Comparison of ENCODE assay signal across 1 cellular context in genomic region chr2:218964041-218964771, GRCh38.
A peak's percentile ranks its signal among the peaks of the same experiment; 100 is the strongest.
TF ChIP-seq lines count a peak whose summit lies in the region.

No MANE protein-coding gene starts in this region.

TF ChIP-seq in K562, 482 proteins besides CTCF, POLR2A, EP300 and RAD21 (continued from another document):
- no peak for TF ChIP-seq ETS1 (conservative IDR thresholded peaks at IDR 0.05; ENCODE audit: control insufficient read depth, low read depth, low read length)
- no peak for TF ChIP-seq NBN (IDR thresholded peaks at IDR 0.05; ENCODE audit: low read depth)
- peak; percentile 13 for TF ChIP-seq PRDM10 (IDR thresholded peaks at IDR 0.05; ENCODE audit: partially characterized antibody)
- no peak for TF ChIP-seq KLF6 (CRISPR knock-in tag; IDR thresholded peaks at IDR 0.05; ENCODE audit: borderline replicate concordance)
- TF ChIP-seq FOSL1 (tag; conservative IDR thresholded peaks at IDR 0.05): peak; percentile 79
- no peak for TF ChIP-seq ATF2 (CRISPR knock-in tag; IDR thresholded peaks at IDR 0.05)
- no peak for TF ChIP-seq GATAD2A (IDR thresholded peaks at IDR 0.05)
- peak; percentile 98 for TF ChIP-seq NFE2L1 (tag; IDR thresholded peaks at IDR 0.05; ENCODE audit: borderline replicate concordance, low read depth)
- TF ChIP-seq PML (IDR thresholded peaks at IDR 0.05; ENCODE audit: low read length): no peak
- TF ChIP-seq ZNF561 (CRISPR knock-in tag; conservative IDR thresholded peaks at IDR 0.05): no peak
- TF ChIP-seq TFAM (CRISPR knock-in tag; conservative IDR thresholded peaks at IDR 0.05): no peak
- TF ChIP-seq EHMT2 (IDR thresholded peaks at IDR 0.05): peak; percentile 68
- TF ChIP-seq MGA (IDR thresholded peaks at IDR 0.05): no peak
- no peak for TF ChIP-seq PBX2 (CRISPR knock-in tag; IDR thresholded peaks at IDR 0.05; ENCODE audit: low read depth)
- peak; percentile 37; the same call in 1 of the 2 replicates for TF ChIP-seq PBX2 (tag; conservative IDR thresholded peaks at IDR 0.05; ENCODE audit: low read depth)
- no peak for TF ChIP-seq SAFB2 (IDR thresholded peaks at IDR 0.05; ENCODE audit: borderline replicate concordance, low read depth, low read length, severe bottlenecking)
- peak; percentile 94 for TF ChIP-seq ZNF316 (IDR thresholded peaks at IDR 0.05)
- TF ChIP-seq SMAD3 (CRISPR knock-in tag; conservative IDR thresholded peaks at IDR 0.05): no peak
- TF ChIP-seq ZNF277 (CRISPR knock-in tag; IDR thresholded peaks at IDR 0.05; ENCODE audit: borderline replicate concordance): no peak
- peak; percentile 9; the same call in 1 of the 2 replicates for TF ChIP-seq TAF7 (tag; IDR thresholded peaks at IDR 0.05)
- TF ChIP-seq RBM25 (IDR thresholded peaks at IDR 0.05; ENCODE audit: low read depth, low read length, severe bottlenecking): no peak
